In the genomic region with DNA sequence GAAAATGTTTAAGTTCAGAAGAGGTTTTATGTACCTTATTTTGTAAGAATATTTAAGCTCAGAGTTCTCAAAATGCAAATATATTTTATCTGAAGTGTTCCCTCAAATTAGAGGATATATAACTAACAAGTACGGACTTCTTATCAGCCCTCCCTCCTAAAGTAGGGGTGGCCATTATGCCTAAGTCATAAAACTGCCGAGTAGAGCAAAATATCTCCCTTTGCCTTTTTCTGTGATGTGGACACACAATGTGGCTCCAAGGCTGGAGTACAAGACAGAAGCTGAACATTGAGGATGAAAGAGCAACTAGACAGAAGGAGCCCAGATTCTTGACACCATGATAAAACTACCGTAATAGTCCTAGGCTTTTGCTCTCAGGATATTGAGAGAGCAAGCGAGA, we compare ENCODE assay signal across 1 cellular context.
TF ChIP-seq lines count a peak whose summit lies in the region.

No MANE protein-coding gene starts in this region.

TF ChIP-seq in HepG2, 621 proteins besides CTCF, POLR2A, EP300 and RAD21:
- TF ChIP-seq MAFF (IDR thresholded peaks at IDR 0.05; ENCODE audit: low read depth, low read length) (peak; percentile 53), MIXL1 (CRISPR knock-in tag; IDR thresholded peaks at IDR 0.05) (no peak), MAFK (conservative IDR thresholded peaks at IDR 0.05 in 1 of 2, IDR thresholded peaks at IDR 0.05 in 1 of 2; ENCODE audit: low read length in 2 of 2) (peak; percentile 48 to 66), RBM39 (IDR thresholded peaks at IDR 0.05; ENCODE audit: low read depth, low read length, poor library complexity, severe bottlenecking) (no peak)
